Comparison of ENCODE assay signal across 11 cellular contexts in genomic region chr19:41877916-41878905, GRCh38. TPM values are rescaled to one million over a fixed set of nuclear protein-coding genes. Genes with fewer than 3 reads are reported as not detected.
DNase-seq lines count a peak whose midpoint lies in the region; ATAC-seq, FAIRE-seq and TF ChIP-seq lines count a peak whose summit lies in the region.
"Had no signal": no experiment of that assay in that cellular context is flagged by ENCODE, and none has a peak within 500 bp of the region (broad histone marks: within the 10 kb centered on the region; RNA-seq: fewer than 3 reads in every experiment).

No MANE protein-coding gene starts in this region.

- H3K27me3 ChIP-seq in A673 (replicated peaks; ENCODE audit: insufficient read depth, low read depth, low read length, poor library complexity) (no peaks in the 10 kb centered on the region), HepG2 (ENCODE audit: control insufficient read depth in 1 of 2, insufficient read depth in 2 of 2, low read length in 2 of 2) (peaks cover 1 to 6% of the 10 kb centered on the region in 2 experiments; a peak in 3 of 5 replicates)

- no peak for TF ChIP-seq RAD21 in HepG2 (CRISPR knock-in tag; IDR thresholded peaks at IDR 0.05)

- intact Hi-C loops in A673 (cut with micrococcal nuclease; ENCODE audit: unreplicated experiment): no loop called here
- intact Hi-C loops in HepG2 (cut with micrococcal nuclease; ENCODE audit: unreplicated experiment): no loop called here

- H3K4me3 ChIP-seq in A673 (ENCODE audit: low read depth, low read length, poor library complexity, severe bottlenecking) (no peak overlapping the region), NB4 (ENCODE audit: low read depth, low read length) (peak overlapping the region; percentile 11), HepG2 (replicated peaks in 1 of 3; ENCODE audit: insufficient read depth in 1 of 3, low read depth in 2 of 3, low read length in 3 of 3) (no peak overlapping the region)

- ATAC-seq in HepG2 (no peak), GM19035 (IDR thresholded peaks at IDR 0.05; ENCODE audit: unreplicated experiment) (no peak), GM18867 (IDR thresholded peaks at IDR 0.05; ENCODE audit: unreplicated experiment) (no peak)

- POLR2A ChIA-PET in A673 (lab: Charles Lee; ENCODE audit: low non-redundant PET) (no interaction called here), HepG2 (lab: Yijun Ruan, JAX) (no interaction called here)

- H2AFZ ChIP-seq in HepG2 (ENCODE audit: low read length): no peak overlapping the region

- no peaks in the 10 kb centered on the region for H3K79me2 ChIP-seq in HepG2 (ENCODE audit: insufficient read depth, low read length)

- peaks cover 2% of the 10 kb centered on the region; the same call in 1 of the 2 replicates for H4K20me1 ChIP-seq in HepG2 (ENCODE audit: insufficient read depth, low read length)

- H3K27ac ChIP-seq in A673 (ENCODE audit: low read depth, low read length, poor library complexity, severe bottlenecking): peak overlapping the region; percentile 65
- H3K27ac ChIP-seq in HepG2 (ENCODE audit: extremely low read length, insufficient read depth, low read length): no peak overlapping the region

- CTCF ChIA-PET in A673 (lab: Charles Lee): no interaction called here
- CTCF ChIA-PET in HepG2 (lab: Yijun Ruan, JAX; ENCODE audit: low intra/inter-chr PET ratio, low total read pairs): no interaction called here

- H3K4me2 ChIP-seq in HepG2 (ENCODE audit: low read depth, low read length): no peak overlapping the region

- no peak for TF ChIP-seq CTCF in A673 (conservative IDR thresholded peaks at IDR 0.05; ENCODE audit: low read depth, low read length)
- TF ChIP-seq CTCF in GM12872 (IDR thresholded peaks at IDR 0.05; ENCODE audit: insufficient read depth, low read depth, low read length): 0 out of 3 replicates have a peak, but pooled peaks have one; percentile 31
- TF ChIP-seq CTCF in NB4 (IDR thresholded peaks at IDR 0.05; ENCODE audit: low read depth, low read length): no peak
- TF ChIP-seq CTCF in HepG2 (CRISPR knock-in tag; IDR thresholded peaks at IDR 0.05): no peak

- FAIRE-seq in HepG2 (lab: Jason Lieb, UNC): no peak
- FAIRE-seq: endothelial cell of umbilical vein had no signal

- TF ChIP-seq POLR2A in NB4 (IDR thresholded peaks at IDR 0.05; ENCODE audit: extremely low read depth, insufficient read length) (no peak), HepG2 (IDR thresholded peaks at IDR 0.05; ENCODE audit: insufficient read depth in 1 of 2, low read depth in 2 of 2, low read length in 2 of 2) (no peak)

- no TSS peak for BruUV-seq in A673 (replicated peaks; lab: Mats Ljungman, UMichigan)
- BruUV-seq in HepG2 (replicated peaks; lab: Mats Ljungman, UMichigan): no TSS peak

- no peaks in the 10 kb centered on the region for H3K36me3 ChIP-seq in A673 (ENCODE audit: insufficient read depth, low read length, poor library complexity, severe bottlenecking)
- H3K36me3 ChIP-seq in HepG2 (replicated peaks in 1 of 2; ENCODE audit: control insufficient read depth in 1 of 2, insufficient read depth in 2 of 2, low read length in 2 of 2): no peaks in the 10 kb centered on the region

- H3K9ac ChIP-seq in HepG2 (ENCODE audit: insufficient read depth, low read depth, low read length): no peak overlapping the region

- H3K9me3 ChIP-seq in A673 (ENCODE audit: low read depth, low read length, poor library complexity, severe bottlenecking) (no peaks in the 10 kb centered on the region), HepG2 (ENCODE audit: low read length) (no peaks in the 10 kb centered on the region)

- in situ Hi-C loops in HepG2 (cut with HindIII; ENCODE audit: extremely low pct_ligation_motif_present, low pct_unique_long_range_greater_than_20kb): no loop called here

- 27% methylated on average over 14 of the region's 17 CpGs for WGBS in HepG2 (ENCODE audit: low lambda C conversion rate)

- H3K4me1 ChIP-seq in A673 (ENCODE audit: insufficient read depth, low read length, poor library complexity, severe bottlenecking): peaks cover 65% of the 10 kb centered on the region
- H3K4me1 ChIP-seq in HepG2 (ENCODE audit: insufficient read depth, low read length): peaks cover 35% of the 10 kb centered on the region

- no peak for TF ChIP-seq EP300 in HepG2 (IDR thresholded peaks at IDR 0.05; ENCODE audit: low read depth in 2 of 2, low read length in 2 of 2)
- no peak for TF ChIP-seq EP300 in HepG2 (CRISPR knock-in tag; IDR thresholded peaks at IDR 0.05; ENCODE audit: borderline replicate concordance)

- DNase-seq in A673 (ENCODE audit: low spot score) (no peak), NB4 (ENCODE audit: low read depth) (no peak), HepG2 (ENCODE audit: low spot score) (no peak), NCI-H2171 (lab: John Stamatoyannopoulos, UW) (no peak), AML-193 (lab: John Stamatoyannopoulos, UW) (no peak)
- DNase-seq: NCI-H1694 treated with DMSO at 0.1 percent for 48 hours had no signal

RNA-seq across cellular contexts. Expression of gene CD79A, which starts 1.1 kb away (rescaled TPM):
- total RNA-seq in A673 (2021) (14.4 and 17.8 TPM in 2 replicates), HepG2 (2016; rRNA removed; fragmentation: Illumina TruSeq; extraction: Trizol) (0.27 and 0.33 TPM in 2 replicates)
- total RNA-seq in HepG2 (2016; cell fraction: cytosol; rRNA removed; fragmentation: Illumina TruSeq; extraction: Trizol; ENCODE audit: low read depth): 0.26 and 0.51 TPM in 2 replicates
- total RNA-seq in HepG2 (2016; cell fraction: insoluble cytoplasmic fraction; rRNA removed; fragmentation: Illumina TruSeq; extraction: Trizol): 0.24 and 0.37 TPM in 2 replicates
- total RNA-seq in HepG2 (2016; cell fraction: membrane; rRNA removed; fragmentation: Illumina TruSeq; extraction: Trizol): 0.62 TPM in 1 of 2 replicates, not detected in the other
- total RNA-seq in HepG2 (2016; cell fraction: nucleus; rRNA removed; fragmentation: Illumina TruSeq; extraction: Trizol): 0.40 TPM in 1 of 2 replicates, not detected in the other
- 0.24 and 0.30 TPM in 2 replicates for polyA plus RNA-seq in HepG2 (2011; rRNA removed)
- 0.44 and 0.52 TPM in 2 replicates for polyA plus RNA-seq in HepG2 (2011; cell fraction: cytosol; rRNA removed)
- 0.31 and 0.51 TPM in 2 replicates for polyA plus RNA-seq in HepG2 (2011; cell fraction: nucleus; rRNA removed)
- polyA plus RNA-seq in HepG2 (2012): 0.25 TPM in 1 of 2 replicates, not detected in the other
- 0.21 and 0.44 TPM in 2 replicates for polyA plus RNA-seq in HepG2 (2016; cell fraction: cytosol; fragmentation: Illumina TruSeq; extraction: Trizol; ENCODE audit: low read depth)
- polyA plus RNA-seq in HepG2 (2016; cell fraction: insoluble cytoplasmic fraction; fragmentation: Illumina TruSeq; extraction: Trizol; ENCODE audit: low read depth): 0.49 and 0.52 TPM in 2 replicates
- 0.69 and 1.1 TPM in 2 replicates for polyA plus RNA-seq in HepG2 (2016; cell fraction: membrane; fragmentation: Illumina TruSeq; extraction: Trizol; ENCODE audit: low read depth)
- 0.78 and 0.95 TPM in 2 replicates for polyA plus RNA-seq in HepG2 (2016; cell fraction: nucleus; fragmentation: Illumina TruSeq; extraction: Trizol; ENCODE audit: insufficient read depth, low read depth)
- polyA minus RNA-seq in HepG2 (2011; rRNA and poly(A)+ RNA removed; ENCODE audit: low replicate concordance): 0.26 and 0.84 TPM in 2 replicates
- polyA minus RNA-seq in HepG2 (2011; cell fraction: cytosol; rRNA and poly(A)+ RNA removed): 0.49 TPM in 1 of 2 replicates, not detected in the other
- not detected in 2 replicates for polyA minus RNA-seq in HepG2 (2011; cell fraction: nucleus; rRNA and poly(A)+ RNA removed)
- total RNA-seq: endothelial cell of umbilical vein had no signal

RNA-seq across cellular contexts. Expression of gene ARHGEF1, which starts 4.8 kb away (rescaled TPM):
- total RNA-seq in A673 (2021): 159 and 164 TPM in 2 replicates
- total RNA-seq in HepG2 (2016; rRNA removed; fragmentation: Illumina TruSeq; extraction: Trizol): 26.2 and 34.7 TPM in 2 replicates
- total RNA-seq in HepG2 (2016; cell fraction: cytosol; rRNA removed; fragmentation: Illumina TruSeq; extraction: Trizol; ENCODE audit: low read depth): 6.5 and 9.6 TPM in 2 replicates
- total RNA-seq in HepG2 (2016; cell fraction: insoluble cytoplasmic fraction; rRNA removed; fragmentation: Illumina TruSeq; extraction: Trizol): 16.1 and 36.8 TPM in 2 replicates
- total RNA-seq in HepG2 (2016; cell fraction: membrane; rRNA removed; fragmentation: Illumina TruSeq; extraction: Trizol): 10.4 and 11.0 TPM in 2 replicates
- total RNA-seq in HepG2 (2016; cell fraction: nucleus; rRNA removed; fragmentation: Illumina TruSeq; extraction: Trizol): 28.3 and 29.2 TPM in 2 replicates
- polyA plus RNA-seq in HepG2 (2011; rRNA removed): 33.1 and 33.7 TPM in 2 replicates
- 20.2 and 33.5 TPM in 2 replicates for polyA plus RNA-seq in HepG2 (2011; cell fraction: cytosol; rRNA removed)
- 215 and 292 TPM in 2 replicates for polyA plus RNA-seq in HepG2 (2011; cell fraction: nucleus; rRNA removed)
- polyA plus RNA-seq in HepG2 (2012): 33.2 and 34.0 TPM in 2 replicates
- polyA plus RNA-seq in HepG2 (2016; cell fraction: cytosol; fragmentation: Illumina TruSeq; extraction: Trizol; ENCODE audit: low read depth): 3.8 and 4.4 TPM in 2 replicates
- 20.7 and 29.5 TPM in 2 replicates for polyA plus RNA-seq in HepG2 (2016; cell fraction: insoluble cytoplasmic fraction; fragmentation: Illumina TruSeq; extraction: Trizol; ENCODE audit: low read depth)
- 7.4 and 8.4 TPM in 2 replicates for polyA plus RNA-seq in HepG2 (2016; cell fraction: membrane; fragmentation: Illumina TruSeq; extraction: Trizol; ENCODE audit: low read depth)
- polyA plus RNA-seq in HepG2 (2016; cell fraction: nucleus; fragmentation: Illumina TruSeq; extraction: Trizol; ENCODE audit: insufficient read depth, low read depth): 90.2 and 102 TPM in 2 replicates
- 15.9 and 39.4 TPM in 2 replicates for polyA minus RNA-seq in HepG2 (2011; rRNA and poly(A)+ RNA removed; ENCODE audit: low replicate concordance)
- 16.3 and 26.4 TPM in 2 replicates for polyA minus RNA-seq in HepG2 (2011; cell fraction: cytosol; rRNA and poly(A)+ RNA removed)
- 29.6 and 31.9 TPM in 2 replicates for polyA minus RNA-seq in HepG2 (2011; cell fraction: nucleus; rRNA and poly(A)+ RNA removed)

RNA-seq across cellular contexts. Expression of gene RPS19, which starts 18.2 kb away (rescaled TPM):
- total RNA-seq in A673 (2021): 2,479 and 2,559 TPM in 2 replicates
- total RNA-seq in HepG2 (2016; rRNA removed; fragmentation: Illumina TruSeq; extraction: Trizol): 4,758 and 5,028 TPM in 2 replicates
- total RNA-seq in HepG2 (2016; cell fraction: cytosol; rRNA removed; fragmentation: Illumina TruSeq; extraction: Trizol; ENCODE audit: low read depth): 8,990 and 9,707 TPM in 2 replicates
- 4,892 and 5,330 TPM in 2 replicates for total RNA-seq in HepG2 (2016; cell fraction: insoluble cytoplasmic fraction; rRNA removed; fragmentation: Illumina TruSeq; extraction: Trizol)
- 12,897 and 13,497 TPM in 2 replicates for total RNA-seq in HepG2 (2016; cell fraction: membrane; rRNA removed; fragmentation: Illumina TruSeq; extraction: Trizol)
- total RNA-seq in HepG2 (2016; cell fraction: nucleus; rRNA removed; fragmentation: Illumina TruSeq; extraction: Trizol): 1,659 and 1,838 TPM in 2 replicates
- 1,633 and 1,983 TPM in 2 replicates for polyA plus RNA-seq in HepG2 (2011; rRNA removed)
- polyA plus RNA-seq in HepG2 (2011; cell fraction: cytosol; rRNA removed): 4,354 and 8,495 TPM in 2 replicates
- 1,845 and 2,001 TPM in 2 replicates for polyA plus RNA-seq in HepG2 (2011; cell fraction: nucleus; rRNA removed)
- polyA plus RNA-seq in HepG2 (2012): 3,093 and 4,312 TPM in 2 replicates
- polyA plus RNA-seq in HepG2 (2016; cell fraction: cytosol; fragmentation: Illumina TruSeq; extraction: Trizol; ENCODE audit: low read depth): 10,211 and 10,944 TPM in 2 replicates
- polyA plus RNA-seq in HepG2 (2016; cell fraction: insoluble cytoplasmic fraction; fragmentation: Illumina TruSeq; extraction: Trizol; ENCODE audit: low read depth): 4,747 and 4,833 TPM in 2 replicates
- polyA plus RNA-seq in HepG2 (2016; cell fraction: membrane; fragmentation: Illumina TruSeq; extraction: Trizol; ENCODE audit: low read depth): 11,477 and 11,931 TPM in 2 replicates
- polyA plus RNA-seq in HepG2 (2016; cell fraction: nucleus; fragmentation: Illumina TruSeq; extraction: Trizol; ENCODE audit: insufficient read depth, low read depth): 2,975 and 3,175 TPM in 2 replicates
- 958 and 1,242 TPM in 2 replicates for polyA minus RNA-seq in HepG2 (2011; rRNA and poly(A)+ RNA removed; ENCODE audit: low replicate concordance)
- 1,380 TPM in 2 replicates for polyA minus RNA-seq in HepG2 (2011; cell fraction: cytosol; rRNA and poly(A)+ RNA removed)
- 385 and 466 TPM in 2 replicates for polyA minus RNA-seq in HepG2 (2011; cell fraction: nucleus; rRNA and poly(A)+ RNA removed)

RNA-seq across cellular contexts. Expression of gene DMRTC2, which starts 33.4 kb away (rescaled TPM):
- total RNA-seq in A673 (2021) (not detected in 2 replicates), HepG2 (2016; rRNA removed; fragmentation: Illumina TruSeq; extraction: Trizol) (not detected in 2 replicates)
- not detected in 2 replicates for total RNA-seq in HepG2 (2016; cell fraction: cytosol; rRNA removed; fragmentation: Illumina TruSeq; extraction: Trizol; ENCODE audit: low read depth)
- not detected in 2 replicates for total RNA-seq in HepG2 (2016; cell fraction: insoluble cytoplasmic fraction; rRNA removed; fragmentation: Illumina TruSeq; extraction: Trizol)
- not detected in 2 replicates for total RNA-seq in HepG2 (2016; cell fraction: membrane; rRNA removed; fragmentation: Illumina TruSeq; extraction: Trizol)
- total RNA-seq in HepG2 (2016; cell fraction: nucleus; rRNA removed; fragmentation: Illumina TruSeq; extraction: Trizol): not detected in 2 replicates
- polyA plus RNA-seq in HepG2 (2011; rRNA removed): not detected in 2 replicates
- not detected in 2 replicates for polyA plus RNA-seq in HepG2 (2011; cell fraction: cytosol; rRNA removed)
- polyA plus RNA-seq in HepG2 (2011; cell fraction: nucleus; rRNA removed): not detected in 2 replicates
- not detected in 2 replicates for polyA plus RNA-seq in HepG2 (2012)
- not detected in 2 replicates for polyA plus RNA-seq in HepG2 (2016; cell fraction: cytosol; fragmentation: Illumina TruSeq; extraction: Trizol; ENCODE audit: low read depth)
- polyA plus RNA-seq in HepG2 (2016; cell fraction: insoluble cytoplasmic fraction; fragmentation: Illumina TruSeq; extraction: Trizol; ENCODE audit: low read depth): not detected in 2 replicates
- polyA plus RNA-seq in HepG2 (2016; cell fraction: membrane; fragmentation: Illumina TruSeq; extraction: Trizol; ENCODE audit: low read depth): not detected in 2 replicates
- not detected in 2 replicates for polyA plus RNA-seq in HepG2 (2016; cell fraction: nucleus; fragmentation: Illumina TruSeq; extraction: Trizol; ENCODE audit: insufficient read depth, low read depth)
- not detected in 2 replicates for polyA minus RNA-seq in HepG2 (2011; rRNA and poly(A)+ RNA removed; ENCODE audit: low replicate concordance)
- polyA minus RNA-seq in HepG2 (2011; cell fraction: cytosol; rRNA and poly(A)+ RNA removed): not detected in 2 replicates
- not detected in 2 replicates for polyA minus RNA-seq in HepG2 (2011; cell fraction: nucleus; rRNA and poly(A)+ RNA removed)
- total RNA-seq: endothelial cell of umbilical vein, subcutaneous adipose tissue had no signal
- polyA plus RNA-seq: endothelial cell of umbilical vein had no signal

RNA-seq across cellular contexts. Expression of gene LYPD4, which starts 33.7 kb away (rescaled TPM):
- total RNA-seq in A673 (2021) (not detected in 2 replicates), HepG2 (2016; rRNA removed; fragmentation: Illumina TruSeq; extraction: Trizol) (not detected in 2 replicates)
- not detected in 2 replicates for total RNA-seq in HepG2 (2016; cell fraction: cytosol; rRNA removed; fragmentation: Illumina TruSeq; extraction: Trizol; ENCODE audit: low read depth)
- total RNA-seq in HepG2 (2016; cell fraction: insoluble cytoplasmic fraction; rRNA removed; fragmentation: Illumina TruSeq; extraction: Trizol): not detected in 2 replicates
- not detected in 2 replicates for total RNA-seq in HepG2 (2016; cell fraction: membrane; rRNA removed; fragmentation: Illumina TruSeq; extraction: Trizol)
- total RNA-seq in HepG2 (2016; cell fraction: nucleus; rRNA removed; fragmentation: Illumina TruSeq; extraction: Trizol): not detected in 2 replicates
- not detected in 2 replicates for polyA plus RNA-seq in HepG2 (2011; rRNA removed)
- not detected in 2 replicates for polyA plus RNA-seq in HepG2 (2011; cell fraction: cytosol; rRNA removed)
- not detected in 2 replicates for polyA plus RNA-seq in HepG2 (2011; cell fraction: nucleus; rRNA removed)
- polyA plus RNA-seq in HepG2 (2012): not detected in 2 replicates
- polyA plus RNA-seq in HepG2 (2016; cell fraction: cytosol; fragmentation: Illumina TruSeq; extraction: Trizol; ENCODE audit: low read depth): not detected in 2 replicates
- polyA plus RNA-seq in HepG2 (2016; cell fraction: insoluble cytoplasmic fraction; fragmentation: Illumina TruSeq; extraction: Trizol; ENCODE audit: low read depth): not detected in 2 replicates
- not detected in 2 replicates for polyA plus RNA-seq in HepG2 (2016; cell fraction: membrane; fragmentation: Illumina TruSeq; extraction: Trizol; ENCODE audit: low read depth)
- not detected in 2 replicates for polyA plus RNA-seq in HepG2 (2016; cell fraction: nucleus; fragmentation: Illumina TruSeq; extraction: Trizol; ENCODE audit: insufficient read depth, low read depth)
- polyA minus RNA-seq in HepG2 (2011; rRNA and poly(A)+ RNA removed; ENCODE audit: low replicate concordance): not detected in 2 replicates
- polyA minus RNA-seq in HepG2 (2011; cell fraction: cytosol; rRNA and poly(A)+ RNA removed): not detected in 2 replicates
- not detected in 2 replicates for polyA minus RNA-seq in HepG2 (2011; cell fraction: nucleus; rRNA and poly(A)+ RNA removed)
- total RNA-seq: endothelial cell of umbilical vein, subcutaneous adipose tissue had no signal
- polyA plus RNA-seq: endothelial cell of umbilical vein had no signal
